27 cellular contexts compared by ENCODE assay signal in genomic region chr2:80517301-80517700, GRCh38.
"Had no signal": no experiment of that assay in that cellular context is flagged by ENCODE, and none has a peak within 500 bp of the region (broad histone marks: within the 10 kb centered on the region; RNA-seq: fewer than 3 reads in every experiment).

No MANE protein-coding gene starts in this region.

- H3K4me3 ChIP-seq: PC-9 had no signal

- H3K4me2 ChIP-seq: KMS-11, PC-9 had no signal

- H3K27ac ChIP-seq: brain microvascular endothelial cell, KMS-11, PC-9, RWPE1 had no signal

- DNase-seq: activated CD4-positive, alpha-beta T cell treated with anti-CD3 and anti-CD28 coated beads for 36 hours; activated CD4-positive, alpha-beta T cell treated with anti-CD3 and anti-CD28 coated beads, Interleukin-2, amount 10 ng/mL, durations not matched to agents 7 days and 5 days; activated CD4-positive, alpha-beta T cell treated with anti-CD3 and anti-CD28 coated beads, Interleukin-2, amount 50 U/mL, for 48 hours; activated CD8-positive, alpha-beta T cell treated with anti-CD3 and anti-CD28 coated beads, Interleukin-2, amount 10 ng/mL, durations not matched to agents 7 days and 5 days; activated naive CD4-positive, alpha-beta T cell treated with anti-CD3 and anti-CD28 coated beads, Interleukin-2, amount 10 ng/mL, durations not matched to agents 7 days and 5 days; activated naive CD8-positive, alpha-beta T cell treated with anti-CD3 and anti-CD28 coated beads for 36 hours; activated T-cell treated with anti-CD3 and anti-CD28 coated beads for 4 hours; activated T-cell treated with anti-CD3 and anti-CD28 coated beads, Interleukin-2, amount 50 U/mL, for 4 hours; amniotic stem cell; aorta; brain microvascular endothelial cell; NCI-H1105 treated with DMSO at 0.1 percent for 48 hours; NCI-H1436; NCI-H1694; NCI-H1930; NCI-H2081 treated with DMSO at 0.1 percent for 48 hours; NCI-H226; NCI-H446 treated with DMSO at 0.1 percent for 48 hours; NCI-H524; NK-92 treated with Interleukin-12 subunit alpha and Interleukin-12 subunit beta, amount 100 ng/mL, for 24 hours; PC-9; SIG-M5; SW 1271; T1000 had no signal

- H3K27me3 ChIP-seq: brain microvascular endothelial cell had no signal

- ATAC-seq: activated CD4-positive, alpha-beta T cell treated with anti-CD3 and anti-CD28 coated beads for 36 hours; activated CD8-positive, alpha-beta T cell treated with anti-CD3 and anti-CD28 coated beads, Interleukin-2, amount 10 ng/mL, durations not matched to agents 7 days and 5 days; activated T-cell treated with anti-CD3 and anti-CD28 coated beads, Interleukin-2, amount 50 U/mL, for 4 hours; Right ventricle myocardium inferior had no signal

- H3K9ac ChIP-seq: KMS-11 had no signal

- H3K36me3 ChIP-seq: brain microvascular endothelial cell had no signal

- H2AFZ ChIP-seq: PC-9 had no signal
